11 cellular contexts compared by ENCODE assay signal in the genomic region with DNA sequence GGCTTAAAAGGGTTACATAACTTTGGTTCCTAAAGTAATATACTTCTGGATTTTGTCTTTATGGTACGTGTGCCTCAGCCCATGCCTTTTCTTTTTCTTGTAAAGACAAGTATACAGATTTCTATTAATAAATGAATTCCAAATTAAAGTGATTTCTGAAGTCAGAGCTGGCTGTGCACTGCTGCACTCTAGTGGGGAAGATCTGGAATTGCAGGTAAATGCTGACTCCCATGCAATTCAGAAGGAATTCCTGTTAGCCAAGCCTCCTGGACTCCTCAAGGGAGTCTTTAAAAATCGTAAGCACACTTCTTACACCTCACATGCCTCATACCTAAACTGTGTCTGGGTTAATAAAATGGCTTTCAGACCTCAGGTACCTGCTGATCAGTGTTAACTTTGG.
DNase-seq lines count a peak whose midpoint lies in the region; ATAC-seq and TF ChIP-seq lines count a peak whose summit lies in the region.
"Had no signal": no experiment of that assay in that cellular context is flagged by ENCODE, and none has a peak within 500 bp of the region (broad histone marks: within the 10 kb centered on the region; RNA-seq: fewer than 3 reads in every experiment).

No MANE protein-coding gene starts in this region.

- peaks cover 7% of the 10 kb centered on the region for H3K4me1 Mint-ChIP-seq in neural crest cell

- DNase-seq in mammary epithelial cell (peak; percentile 12), neural crest cell (ENCODE audit: low read depth, low spot score) (no peak), T1000 (lab: John Stamatoyannopoulos, UW) (no peak), NCI-H2171 (lab: John Stamatoyannopoulos, UW) (no peak), adrenal gland (no peak)
- DNase-seq: activated CD8-positive, alpha-beta memory T cell treated with anti-CD3 and anti-CD28 coated beads, Interleukin-2, amount 50 U/mL, for 48 hours; NCI-H446 treated with DMSO at 0.1 percent for 48 hours; substantia nigra had no signal

- no peak overlapping the region for H2AFZ ChIP-seq in mammary epithelial cell (ENCODE audit: low read depth, low read length)

- no peak for ATAC-seq in GM21529 (IDR thresholded peaks at IDR 0.05; ENCODE audit: unreplicated experiment)

- H3K27me3 Mint-ChIP-seq in neural crest cell (ENCODE audit: low read depth), result no peaks in the 10 kb centered on the region

- no peaks in the 10 kb centered on the region for H3K36me3 ChIP-seq in DOHH2 (ENCODE audit: control insufficient read depth, low read length)
- H3K36me3 ChIP-seq in mammary epithelial cell (ENCODE audit: insufficient read depth, low read length), result no peaks in the 10 kb centered on the region
- no peaks in the 10 kb centered on the region for H3K36me3 ChIP-seq in adrenal gland (replicated peaks in 1 of 2)

- no peak overlapping the region for H3K27ac Mint-ChIP-seq in neural crest cell (ENCODE audit: unreplicated experiment)

- no peaks in the 10 kb centered on the region for H3K9me2 ChIP-seq in DOHH2 (replicated peaks; ENCODE audit: control insufficient read depth, low read length)

- H3K36me3 Mint-ChIP-seq in neural crest cell (ENCODE audit: low read depth), result no peaks in the 10 kb centered on the region

- TF ChIP-seq CTCF in DOHH2 (IDR thresholded peaks at IDR 0.05; ENCODE audit: low read depth, low read length, poor library complexity, severe bottlenecking) (peak; percentile 82), mammary epithelial cell (conservative IDR thresholded peaks at IDR 0.05 in 1 of 2, IDR thresholded peaks at IDR 0.05 in 1 of 2; ENCODE audit: extremely low read depth in 1 of 2, insufficient read depth in 1 of 2, low read depth in 1 of 2, low read length in 2 of 2) (peak; percentile 59 to 84), neural crest cell (conservative IDR thresholded peaks at IDR 0.05) (peak; percentile 74), adrenal gland (IDR thresholded peaks at IDR 0.05) (peak in 3 of 6 experiments; percentile 23 to 39 (median 35))

- no peaks in the 10 kb centered on the region for H3K79me2 ChIP-seq in DOHH2 (ENCODE audit: control insufficient read depth, low read length)
- H3K79me2 ChIP-seq in mammary epithelial cell (ENCODE audit: insufficient read depth, low read length), result no peaks in the 10 kb centered on the region

- no peaks in the 10 kb centered on the region for H3K9me3 Mint-ChIP-seq in neural crest cell

- H3K27ac ChIP-seq in DOHH2 (ENCODE audit: low read depth, low read length) (no peak overlapping the region), mammary epithelial cell (ENCODE audit: insufficient read depth, low read depth, low read length) (no peak overlapping the region), adrenal gland (no peak overlapping the region)

- no peak overlapping the region for H3K4me3 ChIP-seq in DOHH2 (ENCODE audit: low read length)
- no peak overlapping the region for H3K4me3 ChIP-seq in mammary epithelial cell (replicated peaks in 1 of 3; ENCODE audit: insufficient read depth in 1 of 3, low read depth in 2 of 3, low read length in 3 of 3)
- H3K4me3 ChIP-seq in adrenal gland, result no peak overlapping the region

- H3F3A ChIP-seq in DOHH2 (ENCODE audit: control insufficient read depth, insufficient read depth), result no peaks in the 10 kb centered on the region

- H3K9ac ChIP-seq in mammary epithelial cell (ENCODE audit: insufficient read depth, low read length), result no peak overlapping the region

- dilution Hi-C loops in mammary epithelial cell (cut with HindIII; ENCODE audit: low sequenced_read_pairs), result loop anchor here (25.0 kb wide), 1 partner anchor 202 kb away; no protein-coding TSS in a partner anchor

- in situ Hi-C loops in mammary epithelial cell (cut with MboI; ENCODE audit: low sequenced_read_pairs in 2 of 2), result loop anchor here in 1 of 2 donors (10.0 kb wide), 1 partner anchor 401 kb away; no protein-coding TSS in a partner anchor

- H3K4me3 Mint-ChIP-seq in neural crest cell, result no peak overlapping the region

- H3K4me1 ChIP-seq in DOHH2 (ENCODE audit: control insufficient read depth, low read length) (no peaks in the 10 kb centered on the region), mammary epithelial cell (ENCODE audit: insufficient read depth, low read length) (no peaks in the 10 kb centered on the region), adrenal gland (replicated peaks in 1 of 2) (no peaks in the 10 kb centered on the region)

- H3K9me3 ChIP-seq in DOHH2 (ENCODE audit: control insufficient read depth, insufficient read depth, low read length) (peaks cover 3% of the 10 kb centered on the region; the same call in 1 of the 2 replicates), mammary epithelial cell (replicated peaks; ENCODE audit: insufficient read depth, low read length) (peaks cover 3% of the 10 kb centered on the region), adrenal gland (replicated peaks in 1 of 3) (no peaks in the 10 kb centered on the region)

- BruUV-seq in mammary epithelial cell (replicated peaks; lab: Mats Ljungman, UMichigan), result no TSS peak

- H4K20me1 ChIP-seq in DOHH2 (ENCODE audit: control insufficient read depth, insufficient read depth, low read depth, low read length) (no peaks in the 10 kb centered on the region), mammary epithelial cell (ENCODE audit: insufficient read depth, low read length) (no peaks in the 10 kb centered on the region)

- intact Hi-C loops in mammary epithelial cell (cut with micrococcal nuclease) (loop anchor here (5.0 kb wide), 2 partner anchors 398 to 907 kb away; no protein-coding TSS in a partner anchor), adrenal gland (cut with DNase I) (no loop called here)

- TF ChIP-seq POLR2A in adrenal gland (IDR thresholded peaks at IDR 0.05), result no peak

- H3K4me2 ChIP-seq in DOHH2 (ENCODE audit: low read length) (no peak overlapping the region), mammary epithelial cell (ENCODE audit: insufficient read depth, low read depth, low read length) (no peak overlapping the region)

- 14% methylated on average over 2 of the region's 2 CpGs for WGBS in mammary epithelial cell (ENCODE audit: low coverage, missing lambda C conversion rate)
- WGBS in adrenal gland, 4 donors, result 55 to 70% (median 59%) methylated on average over 2 of the region's 2 CpGs

- CTCF ChIA-PET in mammary epithelial cell (lab: Charles Lee; ENCODE audit: low non-redundant PET), result no interaction called here

- no peak for TF ChIP-seq EP300 in Ishikawa (IDR thresholded peaks at IDR 0.05; ENCODE audit: borderline replicate concordance)

- TF ChIP-seq RAD21 in Ishikawa (IDR thresholded peaks at IDR 0.05; ENCODE audit: low read depth), result peak; percentile 78

- H3K27me3 ChIP-seq in DOHH2 (ENCODE audit: control insufficient read depth, low read length) (peaks cover 19% of the 10 kb centered on the region), mammary epithelial cell (ENCODE audit: insufficient read depth, low read length) (peaks cover 2% of the 10 kb centered on the region), adrenal gland (no peaks in the 10 kb centered on the region)

TF ChIP-seq in Ishikawa, 13 proteins besides CTCF, POLR2A, EP300 and RAD21:
- TF ChIP-seq FOXM1 (IDR thresholded peaks at IDR 0.05; ENCODE audit: borderline replicate concordance, low read depth) (no peak), CREB1 (IDR thresholded peaks at IDR 0.05; ENCODE audit: low read depth) (no peak), CEBPB (IDR thresholded peaks at IDR 0.05) (no peak), REST (IDR thresholded peaks at IDR 0.05; ENCODE audit: low read depth) (no peak), TCF12 (IDR thresholded peaks at IDR 0.05; ENCODE audit: low read depth) (no peak), YY1 (IDR thresholded peaks at IDR 0.05; ENCODE audit: low read depth) (no peak), NFIC (IDR thresholded peaks at IDR 0.05) (no peak), TEAD4 (IDR thresholded peaks at IDR 0.05) (no peak), ZBTB7A (IDR thresholded peaks at IDR 0.05; ENCODE audit: low read depth) (no peak), USF1 (IDR thresholded peaks at IDR 0.05) (no peak), EGR1 (IDR thresholded peaks at IDR 0.05) (no peak), TAF1 (IDR thresholded peaks at IDR 0.05; ENCODE audit: low read depth) (no peak)
- TF ChIP-seq, protein P1, sequence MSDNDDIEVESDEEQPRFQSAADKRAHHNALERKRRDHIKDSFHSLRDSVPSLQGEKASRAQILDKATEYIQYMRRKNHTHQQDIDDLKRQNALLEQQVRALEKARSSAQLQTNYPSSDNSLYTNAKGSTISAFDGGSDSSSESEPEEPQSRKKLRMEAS (IDR thresholded peaks at IDR 0.05), result no peak
